Comparison of ENCODE assay signal across 1 cellular context in genomic region chr19:40716655-40717324, GRCh38.
TF ChIP-seq lines count a peak whose summit lies in the region.

TSS of gene COQ8B (minus strand) at chr19:40716886. CDS start at chr19:40714632, 2,254 bp downstream.
TSS of gene ITPKC (plus strand) at chr19:40717112. CDS start at chr19:40717136, 24 bp downstream.

TF ChIP-seq in K562, 482 proteins besides CTCF, POLR2A, EP300 and RAD21 (continued from another document and continues in another):
- no peak for TF ChIP-seq RERE (CRISPR knock-in tag; IDR thresholded peaks at IDR 0.05; ENCODE audit: borderline replicate concordance)
- TF ChIP-seq SMAD3 (CRISPR knock-in tag; conservative IDR thresholded peaks at IDR 0.05) = no peak
- TF ChIP-seq ATF4 (CRISPR knock-in tag; IDR thresholded peaks at IDR 0.05) = no peak
- TF ChIP-seq BRF2 (IDR thresholded peaks at IDR 0.05; ENCODE audit: borderline replicate concordance, insufficient read depth, insufficient read length) = no peak
- TF ChIP-seq ZBTB40 (IDR thresholded peaks at IDR 0.05) = peak; percentile 83
- TF ChIP-seq ZBTB40 (CRISPR knock-in tag; IDR thresholded peaks at IDR 0.05) = no peak
- TF ChIP-seq RFX1 (IDR thresholded peaks at IDR 0.05) = no peak
- TF ChIP-seq SP2 (IDR thresholded peaks at IDR 0.05; ENCODE audit: extremely low read depth, low read depth, low read length, poor library complexity, severe bottlenecking) = no peak
- no peak for TF ChIP-seq ZBTB43 (CRISPR knock-in tag; IDR thresholded peaks at IDR 0.05)
- no peak for TF ChIP-seq ZNF512 (tag; IDR thresholded peaks at IDR 0.05)
- TF ChIP-seq RNF2 (IDR thresholded peaks at IDR 0.05) = no peak
- no peak for TF ChIP-seq NR3C1 (CRISPR knock-in tag; IDR thresholded peaks at IDR 0.05)
- TF ChIP-seq ZNF717 (CRISPR knock-in tag; IDR thresholded peaks at IDR 0.05) = no peak
- no peak for TF ChIP-seq TAL1 (IDR thresholded peaks at IDR 0.05)
- TF ChIP-seq POLR3G (IDR thresholded peaks at IDR 0.05; ENCODE audit: extremely low read depth, insufficient read length, insufficient replicate concordance) = no peak
- TF ChIP-seq ZNF778 (CRISPR knock-in tag; IDR thresholded peaks at IDR 0.05) = no peak
- TF ChIP-seq MXD1 (CRISPR knock-in tag; IDR thresholded peaks at IDR 0.05; ENCODE audit: borderline replicate concordance, poor library complexity, severe bottlenecking) = peak; percentile 92
- no peak for TF ChIP-seq ZNF609 (CRISPR knock-in tag; IDR thresholded peaks at IDR 0.05; ENCODE audit: borderline replicate concordance)
- TF ChIP-seq ZNF232 (CRISPR knock-in tag; IDR thresholded peaks at IDR 0.05) = no peak
- no peak; the same call in 1 of the 2 replicates for TF ChIP-seq ILF3 (IDR thresholded peaks at IDR 0.05; ENCODE audit: borderline replicate concordance)
- no peak for TF ChIP-seq ZNF274 (IDR thresholded peaks at IDR 0.05; ENCODE audit: borderline replicate concordance, low read depth, low read length)
- TF ChIP-seq TFAM (CRISPR knock-in tag; conservative IDR thresholded peaks at IDR 0.05) = no peak
- TF ChIP-seq ZNF699 (CRISPR knock-in tag; IDR thresholded peaks at IDR 0.05; ENCODE audit: insufficient replicate concordance) = no peak
- TF ChIP-seq RBBP5 (IDR thresholded peaks at IDR 0.05; ENCODE audit: borderline replicate concordance, insufficient read depth, low read length, poor library complexity, severe bottlenecking) = peak; percentile 70
- no peak for TF ChIP-seq DMBX1 (CRISPR knock-in tag; IDR thresholded peaks at IDR 0.05; ENCODE audit: borderline replicate concordance)
- no peak for TF ChIP-seq HDAC6 (IDR thresholded peaks at IDR 0.05; ENCODE audit: low read depth, low read length)
- TF ChIP-seq POLR2H (tag; IDR thresholded peaks at IDR 0.05; ENCODE audit: low read depth) = no peak
